Comparison of ENCODE assay signal across 25 cellular contexts in genomic region chr13:21590231-21590630, GRCh38.
"Had no signal": no experiment of that assay in that cellular context is flagged by ENCODE, and none has a peak within 500 bp of the region (broad histone marks: within the 10 kb centered on the region; RNA-seq: fewer than 3 reads in every experiment).

No MANE protein-coding gene starts in this region.

- H3K27ac Mint-ChIP-seq: activated naive CD4-positive, alpha-beta T cell treated with anti-CD3 and anti-CD28 coated beads, Interleukin-2, amount 50 U/mL, for 72 hours; activated T-cell treated with anti-CD3 and anti-CD28 coated beads, Interleukin-2, amount 50 U/mL, for 72 hours; progenitor cell of endocrine pancreas; stimulated activated effector memory CD8-positive, alpha-beta T cell treated with anti-CD3 and anti-CD28 coated beads, Interleukin-12 subunit alpha, Interleukin-12 subunit beta, amount 100 ng/mL, for 72 hours; T-helper 2 cell treated with Interferon-gamma antibody and Interleukin-4, amounts not matched to agents 5 μg/mL and 100 μg/mL, for 36 hours had no signal

- H3K27ac ChIP-seq: breast epithelium, gastroesophageal sphincter, stomach, tibial artery, upper lobe of right lung had no signal

- ATAC-seq: activated naive CD4-positive, alpha-beta T cell treated with anti-CD3 and anti-CD28 coated beads, Interleukin-2, amount 50 U/mL, for 72 hours; activated T-cell treated with anti-CD3 and anti-CD28 coated beads, Interleukin-2, amount 50 U/mL, for 72 hours; gastroesophageal sphincter; left cardiac atrium; left ventricle myocardium superior; natural killer cell; sciatic nerve; stimulated activated effector memory CD8-positive, alpha-beta T cell treated with anti-CD3 and anti-CD28 coated beads, Interleukin-12 subunit alpha, Interleukin-12 subunit beta, amount 100 ng/mL, for 72 hours; upper lobe of right lung had no signal

- H3K4me1 ChIP-seq: breast epithelium, gastroesophageal sphincter, tibial artery had no signal

- H3K36me3 ChIP-seq: gastroesophageal sphincter, stomach, tibial artery, upper lobe of right lung had no signal

- DNase-seq: activated CD4-positive, alpha-beta T cell treated with anti-CD3 and anti-CD28 coated beads for 4 hours; activated CD4-positive, alpha-beta T cell treated with anti-CD3 and anti-CD28 coated beads, Interleukin-2, amount 50 U/mL, for 4 hours; activated naive CD4-positive, alpha-beta T cell; activated T-cell treated with anti-CD3 and anti-CD28 coated beads for 4 hours; activated T-cell treated with anti-CD3 and anti-CD28 coated beads, Interleukin-2, amount 50 U/mL, for 72 hours; central memory CD4-positive, alpha-beta T cell; effector memory CD4-positive, alpha-beta T cell; head of caudate nucleus; hippocampal formation; left cardiac atrium; left ventricle myocardium superior; natural killer cell; small intestine; stimulated activated CD4-positive, alpha-beta T cell treated with anti-CD3 and anti-CD28 coated beads, Interleukin-4, amount 100 ng/mL, for 24 hours; stomach; T-helper 1 cell; tibial artery; upper lobe of right lung had no signal

- H3K27me3 ChIP-seq: breast epithelium, gastroesophageal sphincter, stomach, tibial artery, upper lobe of right lung had no signal

- H3K27me3 Mint-ChIP-seq: progenitor cell of endocrine pancreas had no signal

- H3K4me3 Mint-ChIP-seq: activated T-cell treated with anti-CD3 and anti-CD28 coated beads, Interleukin-2, amount 50 U/mL, for 72 hours; natural killer cell; stimulated activated effector memory CD8-positive, alpha-beta T cell treated with anti-CD3 and anti-CD28 coated beads, Interleukin-12 subunit alpha, Interleukin-12 subunit beta, amount 100 ng/mL, for 72 hours; T-helper 2 cell treated with Interferon-gamma antibody and Interleukin-4, amounts not matched to agents 5 μg/mL and 100 μg/mL, for 36 hours had no signal

- H3K9me3 Mint-ChIP-seq: natural killer cell; stimulated activated effector memory CD8-positive, alpha-beta T cell treated with anti-CD3 and anti-CD28 coated beads, Interleukin-12 subunit alpha, Interleukin-12 subunit beta, amount 100 ng/mL, for 72 hours had no signal

- H3K36me3 Mint-ChIP-seq: natural killer cell had no signal

- H3K9me3 ChIP-seq: stomach, tibial artery, upper lobe of right lung had no signal

- H3K4me3 ChIP-seq: breast epithelium, gastroesophageal sphincter, stomach, tibial artery, upper lobe of right lung had no signal
